ENCODE assay signal across 24 cellular contexts in genomic region chr11:64734786-64735761, GRCh38. TPM values are rescaled to one million over a fixed set of nuclear protein-coding genes. Genes with fewer than 3 reads are reported as not detected.
DNase-seq lines count a peak whose midpoint lies in the region; ATAC-seq and TF ChIP-seq lines count a peak whose summit lies in the region.
"Had no signal": no experiment of that assay in that cellular context is flagged by ENCODE, and none has a peak within 500 bp of the region (broad histone marks: within the 10 kb centered on the region; RNA-seq: fewer than 3 reads in every experiment).

No MANE protein-coding gene starts in this region.

- H3K36me3 Mint-ChIP-seq in activated naive CD4-positive, alpha-beta T cell treated with anti-CD3 and anti-CD28 coated beads, Interleukin-2, amount 10 ng/mL, durations not matched to agents 7 days and 5 days = peaks cover 66% of the 10 kb centered on the region
- H3K36me3 Mint-ChIP-seq in activated B cell treated with CpG ODN at 0.5 μM for 24 hours (ENCODE audit: low read depth) = peaks cover 82% of the 10 kb centered on the region
- peaks cover 9% of the 10 kb centered on the region for H3K36me3 Mint-ChIP-seq in stimulated activated naive CD8-positive, alpha-beta T cell treated with anti-CD3 and anti-CD28 coated beads, Interleukin-15, Interleukin-2, amounts not matched to agents 100 ng/mL and 50 ng/mL, for 24 hours (ENCODE audit: low read depth)

- peak overlapping the region; percentile 49 for H3K27ac Mint-ChIP-seq in activated naive CD4-positive, alpha-beta T cell treated with anti-CD3 and anti-CD28 coated beads, Interleukin-2, amount 10 ng/mL, durations not matched to agents 7 days and 5 days
- peak overlapping the region; percentile 69 for H3K27ac Mint-ChIP-seq in activated B cell treated with CpG ODN at 0.5 μM for 24 hours
- H3K27ac Mint-ChIP-seq in stimulated activated naive CD8-positive, alpha-beta T cell treated with anti-CD3 and anti-CD28 coated beads, Interleukin-15, Interleukin-2, amounts not matched to agents 100 ng/mL and 50 ng/mL, for 24 hours = peak overlapping the region; percentile 38

- H3K27me3 ChIP-seq in right lobe of liver = no peaks in the 10 kb centered on the region
- H3K27me3 ChIP-seq in sigmoid colon = no peaks in the 10 kb centered on the region
- H3K27me3 ChIP-seq: testis had no signal

- no peak for DNase-seq in activated naive CD4-positive, alpha-beta T cell treated with anti-CD3 and anti-CD28 coated beads, Interleukin-2, amount 10 ng/mL, durations not matched to agents 7 days and 5 days
- DNase-seq in activated naive CD4-positive, alpha-beta T cell treated with anti-CD3 and anti-CD28 coated beads, Interleukin-2, amount 50 U/mL, for 16 hours = no peak
- DNase-seq in activated B cell treated with CpG ODN at 0.5 μM for 24 hours (no peak), right lobe of liver (peak in 1 of 3 donors; percentile 45), foreskin melanocyte (no peak), sigmoid colon (no peak)
- DNase-seq: ACHN; activated CD4-positive, alpha-beta T cell treated with anti-CD3 and anti-CD28 coated beads for 4 hours; activated effector memory CD4-positive, alpha-beta T cell treated with Interleukin-2 at 50 U/mL for 16 hours; anterior cingulate cortex; C1 segment of cervical spinal cord; cerebellar nuclear complex; erythroblast; HCEC 1CT; Karpas-422; NCI-H2029 treated with DMSO at 0.1 percent for 48 hours; NCI-H510A; nucleus accumbens; SHP77; stimulated activated CD8-positive, alpha-beta memory T cell treated with anti-CD3 and anti-CD28 coated beads, Interleukin-4, amount 100 ng/mL, for 48 hours; SW 1271; testis had no signal

- H3K36me3 ChIP-seq in right lobe of liver (no peaks in the 10 kb centered on the region), sigmoid colon (peaks cover 0 to 75% (median 15%) of the 10 kb centered on the region in 4 donors)

- no peak overlapping the region for H3K4me3 Mint-ChIP-seq in activated naive CD4-positive, alpha-beta T cell treated with anti-CD3 and anti-CD28 coated beads, Interleukin-2, amount 10 ng/mL, durations not matched to agents 7 days and 5 days
- H3K4me3 Mint-ChIP-seq in activated B cell treated with CpG ODN at 0.5 μM for 24 hours = no peak overlapping the region
- no peak overlapping the region for H3K4me3 Mint-ChIP-seq in stimulated activated naive CD8-positive, alpha-beta T cell treated with anti-CD3 and anti-CD28 coated beads, Interleukin-15, Interleukin-2, amounts not matched to agents 100 ng/mL and 50 ng/mL, for 24 hours

- WGBS in right lobe of liver (ENCODE audit: insufficient coverage, low coverage, low lambda C conversion rate, missing lambda C conversion rate) = no CpG with 5 or more reads among the region's 23 CpGs
- WGBS in sigmoid colon, 2 donors = 74 to 85% methylated on average over 23 of the region's 23 CpGs

- H3K4me1 Mint-ChIP-seq in activated naive CD4-positive, alpha-beta T cell treated with anti-CD3 and anti-CD28 coated beads, Interleukin-2, amount 10 ng/mL, durations not matched to agents 7 days and 5 days = peaks cover 27% of the 10 kb centered on the region
- H3K4me1 Mint-ChIP-seq in activated B cell treated with CpG ODN at 0.5 μM for 24 hours = peaks cover 19% of the 10 kb centered on the region
- H3K4me1 Mint-ChIP-seq in stimulated activated naive CD8-positive, alpha-beta T cell treated with anti-CD3 and anti-CD28 coated beads, Interleukin-15, Interleukin-2, amounts not matched to agents 100 ng/mL and 50 ng/mL, for 24 hours (ENCODE audit: low read depth) = peaks cover 9% of the 10 kb centered on the region

- H3K27ac ChIP-seq in right lobe of liver (no peak overlapping the region), sigmoid colon (no peak overlapping the region)
- H3K27ac ChIP-seq: testis had no signal

- no peak for TF ChIP-seq EP300 in sigmoid colon (IDR thresholded peaks at IDR 0.05)

- intact Hi-C loops in activated B cell treated with CpG ODN at 0.5 μM for 24 hours (cut with micrococcal nuclease) = no loop called here
- intact Hi-C loops in right lobe of liver (cut with DNase I) = no loop called here
- intact Hi-C loops in sigmoid colon (cut with DNase I) = no loop called here

- CTCF ChIA-PET in activated naive CD4-positive, alpha-beta T cell treated with anti-CD3 and anti-CD28 coated beads, Interleukin-2, amount 10 ng/mL, durations not matched to agents 7 days and 5 days (lab: Charles Lee) = interaction anchor here (0.6 to 2.4 kb wide), 2 partner anchors 9 to 26 kb away, joined by 3 to 10 read pairs; partner anchors contain the start of gene RASGRP2
- CTCF ChIA-PET in activated B cell treated with CpG ODN at 0.5 μM for 24 hours (lab: Charles Lee) = interaction anchor here (0.9 to 1.1 kb wide), 2 partner anchors 26 to 46 kb away, joined by 3 read pairs; no protein-coding TSS in a partner anchor

- no peaks in the 10 kb centered on the region for H3K9me3 ChIP-seq in right lobe of liver
- no peaks in the 10 kb centered on the region for H3K9me3 ChIP-seq in sigmoid colon
- H3K9me3 ChIP-seq: testis had no signal

- TF ChIP-seq POLR2A in right lobe of liver (IDR thresholded peaks at IDR 0.05) = no peak
- TF ChIP-seq POLR2A in sigmoid colon (IDR thresholded peaks at IDR 0.05) = no peak

- TF ChIP-seq CTCF in activated B cell treated with CpG ODN at 0.5 μM for 24 hours (IDR thresholded peaks at IDR 0.05) (no peak), right lobe of liver (IDR thresholded peaks at IDR 0.05) (no peak), sigmoid colon (IDR thresholded peaks at IDR 0.05) (no peak)

- H3K27me3 Mint-ChIP-seq in activated naive CD4-positive, alpha-beta T cell treated with anti-CD3 and anti-CD28 coated beads, Interleukin-2, amount 10 ng/mL, durations not matched to agents 7 days and 5 days = no peaks in the 10 kb centered on the region
- H3K27me3 Mint-ChIP-seq in activated B cell treated with CpG ODN at 0.5 μM for 24 hours = no peaks in the 10 kb centered on the region
- no peaks in the 10 kb centered on the region for H3K27me3 Mint-ChIP-seq in stimulated activated naive CD8-positive, alpha-beta T cell treated with anti-CD3 and anti-CD28 coated beads, Interleukin-15, Interleukin-2, amounts not matched to agents 100 ng/mL and 50 ng/mL, for 24 hours

- no peak overlapping the region for H3K4me3 ChIP-seq in right lobe of liver
- no peak overlapping the region for H3K4me3 ChIP-seq in sigmoid colon
- H3K4me3 ChIP-seq: testis had no signal

- H3K4me1 ChIP-seq in right lobe of liver = peaks cover 0 to 14% (median 0%) of the 10 kb centered on the region in 4 donors
- peaks cover 0 to 2% (median under 1%) of the 10 kb centered on the region in 4 donors for H3K4me1 ChIP-seq in sigmoid colon
- H3K4me1 ChIP-seq: testis had no signal

- H3K9me3 Mint-ChIP-seq in activated naive CD4-positive, alpha-beta T cell treated with anti-CD3 and anti-CD28 coated beads, Interleukin-2, amount 10 ng/mL, durations not matched to agents 7 days and 5 days = no peaks in the 10 kb centered on the region
- no peaks in the 10 kb centered on the region for H3K9me3 Mint-ChIP-seq in activated B cell treated with CpG ODN at 0.5 μM for 24 hours
- no peaks in the 10 kb centered on the region for H3K9me3 Mint-ChIP-seq in stimulated activated naive CD8-positive, alpha-beta T cell treated with anti-CD3 and anti-CD28 coated beads, Interleukin-15, Interleukin-2, amounts not matched to agents 100 ng/mL and 50 ng/mL, for 24 hours

- ATAC-seq in activated B cell treated with CpG ODN at 0.5 μM for 24 hours (ENCODE audit: low read depth) (no peak), right lobe of liver (peak; percentile 16 to 36 (median 30)), GM19035 (IDR thresholded peaks at IDR 0.05; ENCODE audit: unreplicated experiment) (no peak)

- POLR2A ChIA-PET in activated B cell treated with CpG ODN at 0.5 μM for 24 hours (lab: Charles Lee) = interaction anchor here (2.1 to 3.0 kb wide), 2 partner anchors 7 to 10 kb away, joined by 6 to 10 read pairs; no protein-coding TSS in a partner anchor

RNA-seq across cellular contexts. Expression of gene RASGRP2, which starts 8.9 kb away (rescaled TPM):
- total RNA-seq in activated B cell treated with CpG ODN at 0.5 μM for 24 hours (165 and 177 TPM in 2 replicates), right lobe of liver (1 to 10 TPM; 1.6 to 8.1 (median 3.2) TPM), sigmoid colon (10 to 100 TPM; 26.7 to 77.0 (median 27.8) TPM)
- 100 to 1,000 TPM in 1 of 3 donors, 1 to 10 TPM in 2; 2.1 to 101 (median 4.8) TPM for polyA plus RNA-seq in sigmoid colon

RNA-seq across cellular contexts. Expression of gene NRXN2, which starts 12.1 kb away (rescaled TPM):
- 0.54 and 0.73 TPM in 2 replicates for total RNA-seq in activated B cell treated with CpG ODN at 0.5 μM for 24 hours
- total RNA-seq in right lobe of liver = 1 to 10 TPM; 1.6 to 7.7 (median 2.3) TPM
- total RNA-seq in sigmoid colon = 10 to 100 TPM in 2 of 4 donors, 1 to 10 TPM in 2; 6.8 to 20.5 (median 13.7) TPM
- polyA plus RNA-seq in sigmoid colon = 1 to 10 TPM in 2 of 3 donors, under 1 TPM in 1; 0.23 to 4.9 (median 3.0) TPM

RNA-seq across cellular contexts. Expression of gene PYGM, which starts 24.7 kb away (rescaled TPM):
- total RNA-seq in activated B cell treated with CpG ODN at 0.5 μM for 24 hours (3.2 and 4.8 TPM in 2 replicates), right lobe of liver (1 to 10 TPM in 1 of 6 experiments, under 1 TPM in 5; 0.24 to 1.4 (median 0.47) TPM), sigmoid colon (10 to 100 TPM; 10.5 to 42.1 (median 27.1) TPM)
- 1 to 10 TPM in 2 of 3 donors, under 1 TPM in 1; 0.23 to 2.1 (median 1.8) TPM for polyA plus RNA-seq in sigmoid colon

RNA-seq across cellular contexts. Expression of gene SF1, which starts 43.3 kb away (rescaled TPM):
- total RNA-seq in activated B cell treated with CpG ODN at 0.5 μM for 24 hours (640 and 687 TPM in 2 replicates), right lobe of liver (100 to 1,000 TPM in 5 of 6 experiments, 10 to 100 TPM in 1; 92.7 to 164 (median 141) TPM), sigmoid colon (100 to 1,000 TPM; 185 to 381 (median 294) TPM)
- 100 to 1,000 TPM in 1 of 3 donors, 10 to 100 TPM in 2; 36.5 to 126 (median 43.2) TPM for polyA plus RNA-seq in sigmoid colon

Comparison
In these comparisons a context has a peak if more than half of its experiments do, and no peak if none do; other contexts are left out.
1. ATAC-seq: peak in right lobe of liver (4 of 4); none in activated B cell treated with CpG ODN at 0.5 μM for 24 hours (single experiment) and GM19035 (single experiment).
2. Peak in every context shown above with its lines, with median percentiles within 50 percentile points of each other: H3K27ac Mint-ChIP-seq.